Comparison of ENCODE assay signal across 2 cellular contexts in the genomic region with DNA sequence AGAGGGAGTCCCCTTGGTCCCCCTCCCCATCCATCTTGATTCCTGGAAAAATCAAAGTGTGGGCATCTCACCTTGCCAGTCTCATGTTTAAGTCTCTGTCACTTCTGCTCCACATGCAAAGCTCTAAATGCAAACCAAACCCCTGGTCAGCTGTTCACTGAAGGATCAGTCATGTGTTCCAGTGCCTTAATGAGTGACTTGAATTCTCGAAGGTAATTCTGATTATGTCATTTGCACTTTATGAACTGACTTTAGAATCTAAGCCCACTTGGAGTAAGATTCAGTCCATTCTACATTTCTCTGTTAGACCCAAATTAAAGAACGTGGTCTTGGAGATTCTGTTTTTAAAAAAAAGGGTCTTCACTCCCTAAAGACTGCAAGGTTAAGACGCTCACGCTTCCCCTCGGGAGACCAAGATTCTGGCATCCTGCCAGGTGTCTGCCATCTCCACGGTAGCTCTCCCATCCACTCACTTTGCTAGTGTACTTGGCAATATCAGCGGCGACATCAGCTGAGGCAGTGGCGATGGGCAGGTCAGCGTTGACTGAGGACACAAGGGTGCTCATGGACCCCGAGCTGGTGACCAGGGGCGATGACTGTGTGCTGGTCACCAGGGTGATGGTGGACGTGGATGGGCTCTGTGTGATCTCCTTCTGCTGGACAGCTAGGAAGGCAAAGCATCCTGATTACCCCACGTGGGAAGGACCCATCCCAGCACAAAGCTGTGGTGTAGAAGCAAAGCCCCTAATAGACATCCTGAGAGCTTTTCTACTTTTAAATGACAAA.
TF ChIP-seq lines count a peak whose summit lies in the region.

No MANE protein-coding gene starts in this region.

TF ChIP-seq in HepG2, 621 proteins besides CTCF, POLR2A, EP300 and RAD21 (continues in another document):
- TF ChIP-seq AGO2 (optimal IDR thresholded peaks at IDR 0.05; ENCODE audit: low read depth, low read length), result peak; percentile 62
- TF ChIP-seq, protein P1, sequence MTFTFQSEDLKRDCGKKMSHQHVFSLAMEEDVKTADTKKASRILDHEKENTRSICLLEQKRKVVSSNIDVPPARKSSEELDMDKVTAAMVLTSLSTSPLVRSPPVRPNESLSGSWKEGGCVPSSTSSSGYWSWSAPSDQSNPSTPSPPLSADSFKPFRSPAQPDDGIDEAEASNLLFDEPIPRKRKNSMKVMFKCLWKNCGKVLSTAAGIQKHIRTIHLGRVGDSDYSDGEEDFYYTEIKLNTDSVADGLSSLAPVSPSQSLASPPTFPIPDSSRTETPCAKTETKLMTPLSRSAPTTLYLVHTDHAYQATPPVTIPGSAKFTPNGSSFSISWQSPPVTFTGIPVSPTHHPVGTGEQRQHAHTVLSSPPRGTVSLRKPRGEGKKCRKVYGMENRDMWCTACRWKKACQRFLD (CRISPR knock-in tag; IDR thresholded peaks at IDR 0.05; ENCODE audit: borderline replicate concordance), result no peak
- no peak for TF ChIP-seq TAF1 (CRISPR knock-in tag; IDR thresholded peaks at IDR 0.05)
- TF ChIP-seq, protein P2, sequence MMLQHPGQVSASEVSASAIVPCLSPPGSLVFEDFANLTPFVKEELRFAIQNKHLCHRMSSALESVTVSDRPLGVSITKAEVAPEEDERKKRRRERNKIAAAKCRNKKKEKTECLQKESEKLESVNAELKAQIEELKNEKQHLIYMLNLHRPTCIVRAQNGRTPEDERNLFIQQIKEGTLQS (CRISPR knock-in tag; IDR thresholded peaks at IDR 0.05), result 0 out of 2 replicates have a peak, but pooled peaks have one; percentile 5
- TF ChIP-seq SIX4 (CRISPR knock-in tag; IDR thresholded peaks at IDR 0.05), result no peak
- TF ChIP-seq ATM (IDR thresholded peaks at IDR 0.05; ENCODE audit: borderline replicate concordance), result no peak
- no peak for TF ChIP-seq ZNF652 (CRISPR knock-in tag; IDR thresholded peaks at IDR 0.05; ENCODE audit: borderline replicate concordance, low read depth)
- TF ChIP-seq CHD2 (IDR thresholded peaks at IDR 0.05; ENCODE audit: low read depth, low read length), result 0 out of 2 replicates have a peak, but pooled peaks have one; percentile 18
- TF ChIP-seq, protein P3, sequence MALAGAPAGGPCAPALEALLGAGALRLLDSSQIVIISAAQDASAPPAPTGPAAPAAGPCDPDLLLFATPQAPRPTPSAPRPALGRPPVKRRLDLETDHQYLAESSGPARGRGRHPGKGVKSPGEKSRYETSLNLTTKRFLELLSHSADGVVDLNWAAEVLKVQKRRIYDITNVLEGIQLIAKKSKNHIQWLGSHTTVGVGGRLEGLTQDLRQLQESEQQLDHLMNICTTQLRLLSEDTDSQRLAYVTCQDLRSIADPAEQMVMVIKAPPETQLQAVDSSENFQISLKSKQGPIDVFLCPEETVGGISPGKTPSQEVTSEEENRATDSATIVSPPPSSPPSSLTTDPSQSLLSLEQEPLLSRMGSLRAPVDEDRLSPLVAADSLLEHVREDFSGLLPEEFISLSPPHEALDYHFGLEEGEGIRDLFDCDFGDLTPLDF (CRISPR knock-in tag; IDR thresholded peaks at IDR 0.05), result no peak
- no peak for TF ChIP-seq SAP130 (CRISPR knock-in tag; IDR thresholded peaks at IDR 0.05; ENCODE audit: low read depth)
- TF ChIP-seq, protein P4, sequence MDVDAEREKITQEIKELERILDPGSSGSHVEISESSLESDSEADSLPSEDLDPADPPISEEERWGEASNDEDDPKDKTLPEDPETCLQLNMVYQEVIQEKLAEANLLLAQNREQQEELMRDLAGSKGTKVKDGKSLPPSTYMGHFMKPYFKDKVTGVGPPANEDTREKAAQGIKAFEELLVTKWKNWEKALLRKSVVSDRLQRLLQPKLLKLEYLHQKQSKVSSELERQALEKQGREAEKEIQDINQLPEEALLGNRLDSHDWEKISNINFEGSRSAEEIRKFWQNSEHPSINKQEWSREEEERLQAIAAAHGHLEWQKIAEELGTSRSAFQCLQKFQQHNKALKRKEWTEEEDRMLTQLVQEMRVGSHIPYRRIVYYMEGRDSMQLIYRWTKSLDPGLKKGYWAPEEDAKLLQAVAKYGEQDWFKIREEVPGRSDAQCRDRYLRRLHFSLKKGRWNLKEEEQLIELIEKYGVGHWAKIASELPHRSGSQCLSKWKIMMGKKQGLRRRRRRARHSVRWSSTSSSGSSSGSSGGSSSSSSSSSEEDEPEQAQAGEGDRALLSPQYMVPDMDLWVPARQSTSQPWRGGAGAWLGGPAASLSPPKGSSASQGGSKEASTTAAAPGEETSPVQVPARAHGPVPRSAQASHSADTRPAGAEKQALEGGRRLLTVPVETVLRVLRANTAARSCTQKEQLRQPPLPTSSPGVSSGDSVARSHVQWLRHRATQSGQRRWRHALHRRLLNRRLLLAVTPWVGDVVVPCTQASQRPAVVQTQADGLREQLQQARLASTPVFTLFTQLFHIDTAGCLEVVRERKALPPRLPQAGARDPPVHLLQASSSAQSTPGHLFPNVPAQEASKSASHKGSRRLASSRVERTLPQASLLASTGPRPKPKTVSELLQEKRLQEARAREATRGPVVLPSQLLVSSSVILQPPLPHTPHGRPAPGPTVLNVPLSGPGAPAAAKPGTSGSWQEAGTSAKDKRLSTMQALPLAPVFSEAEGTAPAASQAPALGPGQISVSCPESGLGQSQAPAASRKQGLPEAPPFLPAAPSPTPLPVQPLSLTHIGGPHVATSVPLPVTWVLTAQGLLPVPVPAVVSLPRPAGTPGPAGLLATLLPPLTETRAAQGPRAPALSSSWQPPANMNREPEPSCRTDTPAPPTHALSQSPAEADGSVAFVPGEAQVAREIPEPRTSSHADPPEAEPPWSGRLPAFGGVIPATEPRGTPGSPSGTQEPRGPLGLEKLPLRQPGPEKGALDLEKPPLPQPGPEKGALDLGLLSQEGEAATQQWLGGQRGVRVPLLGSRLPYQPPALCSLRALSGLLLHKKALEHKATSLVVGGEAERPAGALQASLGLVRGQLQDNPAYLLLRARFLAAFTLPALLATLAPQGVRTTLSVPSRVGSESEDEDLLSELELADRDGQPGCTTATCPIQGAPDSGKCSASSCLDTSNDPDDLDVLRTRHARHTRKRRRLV (CRISPR knock-in tag; IDR thresholded peaks at IDR 0.05), result no peak
- TF ChIP-seq ZKSCAN5 (CRISPR knock-in tag; IDR thresholded peaks at IDR 0.05), result no peak
- TF ChIP-seq, protein P5, sequence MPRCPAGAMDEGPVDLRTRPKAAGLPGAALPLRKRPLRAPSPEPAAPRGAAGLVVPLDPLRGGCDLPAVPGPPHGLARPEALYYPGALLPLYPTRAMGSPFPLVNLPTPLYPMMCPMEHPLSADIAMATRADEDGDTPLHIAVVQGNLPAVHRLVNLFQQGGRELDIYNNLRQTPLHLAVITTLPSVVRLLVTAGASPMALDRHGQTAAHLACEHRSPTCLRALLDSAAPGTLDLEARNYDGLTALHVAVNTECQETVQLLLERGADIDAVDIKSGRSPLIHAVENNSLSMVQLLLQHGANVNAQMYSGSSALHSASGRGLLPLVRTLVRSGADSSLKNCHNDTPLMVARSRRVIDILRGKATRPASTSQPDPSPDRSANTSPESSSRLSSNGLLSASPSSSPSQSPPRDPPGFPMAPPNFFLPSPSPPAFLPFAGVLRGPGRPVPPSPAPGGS (CRISPR knock-in tag; IDR thresholded peaks at IDR 0.05), result no peak
- no peak for TF ChIP-seq BRCA1 (CRISPR knock-in tag; IDR thresholded peaks at IDR 0.05)

TF ChIP-seq in K562, 482 proteins besides CTCF, POLR2A, EP300 and RAD21 (continued from another document and continues in another):
- TF ChIP-seq, protein P6, sequence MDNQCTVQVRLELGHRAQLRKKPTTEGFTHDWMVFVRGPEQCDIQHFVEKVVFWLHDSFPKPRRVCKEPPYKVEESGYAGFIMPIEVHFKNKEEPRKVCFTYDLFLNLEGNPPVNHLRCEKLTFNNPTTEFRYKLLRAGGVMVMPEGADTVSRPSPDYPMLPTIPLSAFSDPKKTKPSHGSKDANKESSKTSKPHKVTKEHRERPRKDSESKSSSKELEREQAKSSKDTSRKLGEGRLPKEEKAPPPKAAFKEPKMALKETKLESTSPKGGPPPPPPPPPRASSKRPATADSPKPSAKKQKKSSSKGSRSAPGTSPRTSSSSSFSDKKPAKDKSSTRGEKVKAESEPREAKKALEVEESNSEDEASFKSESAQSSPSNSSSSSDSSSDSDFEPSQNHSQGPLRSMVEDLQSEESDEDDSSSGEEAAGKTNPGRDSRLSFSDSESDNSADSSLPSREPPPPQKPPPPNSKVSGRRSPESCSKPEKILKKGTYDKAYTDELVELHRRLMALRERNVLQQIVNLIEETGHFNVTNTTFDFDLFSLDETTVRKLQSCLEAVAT (IDR thresholded peaks at IDR 0.05), result no peak
- TF ChIP-seq NBN (IDR thresholded peaks at IDR 0.05; ENCODE audit: low read depth), result no peak
- TF ChIP-seq NFRKB (IDR thresholded peaks at IDR 0.05; ENCODE audit: low read depth), result no peak
- no peak for TF ChIP-seq KDM1A (IDR thresholded peaks at IDR 0.05)
- TF ChIP-seq NCOA2 (IDR thresholded peaks at IDR 0.05; ENCODE audit: partially characterized antibody in 2 of 2), result no peak
- TF ChIP-seq ERF (CRISPR knock-in tag; IDR thresholded peaks at IDR 0.05), result no peak
- no peak for TF ChIP-seq MAFG (tag; conservative IDR thresholded peaks at IDR 0.05)
- peak; percentile 96 for TF ChIP-seq NFIC (IDR thresholded peaks at IDR 0.05)
- no peak for TF ChIP-seq PHTF2 (CRISPR knock-in tag; IDR thresholded peaks at IDR 0.05)
- TF ChIP-seq ZNF282 (CRISPR knock-in tag; IDR thresholded peaks at IDR 0.05), result no peak
- TF ChIP-seq KLF10 (CRISPR knock-in tag; IDR thresholded peaks at IDR 0.05), result no peak
- no peak for TF ChIP-seq NFXL1 (CRISPR knock-in tag; IDR thresholded peaks at IDR 0.05)
- no peak for TF ChIP-seq MECOM (CRISPR knock-in tag; IDR thresholded peaks at IDR 0.05)
- no peak for TF ChIP-seq EWSR1 (IDR thresholded peaks at IDR 0.05; ENCODE audit: borderline replicate concordance, low read depth, partially characterized antibody)
- TF ChIP-seq ZNF121 (CRISPR knock-in tag; conservative IDR thresholded peaks at IDR 0.05), result no peak
- TF ChIP-seq SMAD1 (IDR thresholded peaks at IDR 0.05; ENCODE audit: low read depth, low read length, partially characterized antibody), result no peak
- TF ChIP-seq ZNF717 (CRISPR knock-in tag; IDR thresholded peaks at IDR 0.05), result no peak
- TF ChIP-seq ZNF24 (IDR thresholded peaks at IDR 0.05), result no peak
- TF ChIP-seq FOSL1 (tag; conservative IDR thresholded peaks at IDR 0.05), result no peak
- TF ChIP-seq NR2F6 (CRISPR knock-in tag; IDR thresholded peaks at IDR 0.05), result no peak
- no peak for TF ChIP-seq ZBTB8A (IDR thresholded peaks at IDR 0.05; ENCODE audit: partially characterized antibody)
- TF ChIP-seq, protein P7, sequence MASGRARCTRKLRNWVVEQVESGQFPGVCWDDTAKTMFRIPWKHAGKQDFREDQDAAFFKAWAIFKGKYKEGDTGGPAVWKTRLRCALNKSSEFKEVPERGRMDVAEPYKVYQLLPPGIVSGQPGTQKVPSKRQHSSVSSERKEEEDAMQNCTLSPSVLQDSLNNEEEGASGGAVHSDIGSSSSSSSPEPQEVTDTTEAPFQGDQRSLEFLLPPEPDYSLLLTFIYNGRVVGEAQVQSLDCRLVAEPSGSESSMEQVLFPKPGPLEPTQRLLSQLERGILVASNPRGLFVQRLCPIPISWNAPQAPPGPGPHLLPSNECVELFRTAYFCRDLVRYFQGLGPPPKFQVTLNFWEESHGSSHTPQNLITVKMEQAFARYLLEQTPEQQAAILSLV (tag; IDR thresholded peaks at IDR 0.05), result no peak
- TF ChIP-seq, protein P8, sequence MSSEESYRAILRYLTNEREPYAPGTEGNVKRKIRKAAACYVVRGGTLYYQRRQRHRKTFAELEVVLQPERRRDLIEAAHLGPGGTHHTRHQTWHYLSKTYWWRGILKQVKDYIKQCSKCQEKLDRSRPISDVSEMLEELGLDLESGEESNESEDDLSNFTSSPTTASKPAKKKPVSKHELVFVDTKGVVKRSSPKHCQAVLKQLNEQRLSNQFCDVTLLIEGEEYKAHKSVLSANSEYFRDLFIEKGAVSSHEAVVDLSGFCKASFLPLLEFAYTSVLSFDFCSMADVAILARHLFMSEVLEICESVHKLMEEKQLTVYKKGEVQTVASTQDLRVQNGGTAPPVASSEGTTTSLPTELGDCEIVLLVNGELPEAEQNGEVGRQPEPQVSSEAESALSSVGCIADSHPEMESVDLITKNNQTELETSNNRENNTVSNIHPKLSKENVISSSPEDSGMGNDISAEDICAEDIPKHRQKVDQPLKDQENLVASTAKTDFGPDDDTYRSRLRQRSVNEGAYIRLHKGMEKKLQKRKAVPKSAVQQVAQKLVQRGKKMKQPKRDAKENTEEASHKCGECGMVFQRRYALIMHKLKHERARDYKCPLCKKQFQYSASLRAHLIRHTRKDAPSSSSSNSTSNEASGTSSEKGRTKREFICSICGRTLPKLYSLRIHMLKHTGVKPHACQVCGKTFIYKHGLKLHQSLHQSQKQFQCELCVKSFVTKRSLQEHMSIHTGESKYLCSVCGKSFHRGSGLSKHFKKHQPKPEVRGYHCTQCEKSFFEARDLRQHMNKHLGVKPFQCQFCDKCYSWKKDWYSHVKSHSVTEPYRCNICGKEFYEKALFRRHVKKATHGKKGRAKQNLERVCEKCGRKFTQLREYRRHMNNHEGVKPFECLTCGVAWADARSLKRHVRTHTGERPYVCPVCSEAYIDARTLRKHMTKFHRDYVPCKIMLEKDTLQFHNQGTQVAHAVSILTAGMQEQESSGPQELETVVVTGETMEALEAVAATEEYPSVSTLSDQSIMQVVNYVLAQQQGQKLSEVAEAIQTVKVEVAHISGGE (CRISPR knock-in tag; IDR thresholded peaks at IDR 0.05), result peak in 1 of 3 experiments; percentile 88; a peak in 2 of 6 replicates
- no peak for TF ChIP-seq RBM15 (IDR thresholded peaks at IDR 0.05; ENCODE audit: insufficient read depth, low read length)
- TF ChIP-seq, protein P9, sequence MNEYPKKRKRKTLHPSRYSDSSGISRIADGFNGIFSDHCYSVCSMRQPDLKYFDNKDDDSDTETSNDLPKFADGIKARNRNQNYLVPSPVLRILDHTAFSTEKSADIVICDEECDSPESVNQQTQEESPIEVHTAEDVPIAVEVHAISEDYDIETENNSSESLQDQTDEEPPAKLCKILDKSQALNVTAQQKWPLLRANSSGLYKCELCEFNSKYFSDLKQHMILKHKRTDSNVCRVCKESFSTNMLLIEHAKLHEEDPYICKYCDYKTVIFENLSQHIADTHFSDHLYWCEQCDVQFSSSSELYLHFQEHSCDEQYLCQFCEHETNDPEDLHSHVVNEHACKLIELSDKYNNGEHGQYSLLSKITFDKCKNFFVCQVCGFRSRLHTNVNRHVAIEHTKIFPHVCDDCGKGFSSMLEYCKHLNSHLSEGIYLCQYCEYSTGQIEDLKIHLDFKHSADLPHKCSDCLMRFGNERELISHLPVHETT (CRISPR knock-in tag; conservative IDR thresholded peaks at IDR 0.05 in 1 of 2, IDR thresholded peaks at IDR 0.05 in 1 of 2), result no peak
- TF ChIP-seq, protein P10, sequence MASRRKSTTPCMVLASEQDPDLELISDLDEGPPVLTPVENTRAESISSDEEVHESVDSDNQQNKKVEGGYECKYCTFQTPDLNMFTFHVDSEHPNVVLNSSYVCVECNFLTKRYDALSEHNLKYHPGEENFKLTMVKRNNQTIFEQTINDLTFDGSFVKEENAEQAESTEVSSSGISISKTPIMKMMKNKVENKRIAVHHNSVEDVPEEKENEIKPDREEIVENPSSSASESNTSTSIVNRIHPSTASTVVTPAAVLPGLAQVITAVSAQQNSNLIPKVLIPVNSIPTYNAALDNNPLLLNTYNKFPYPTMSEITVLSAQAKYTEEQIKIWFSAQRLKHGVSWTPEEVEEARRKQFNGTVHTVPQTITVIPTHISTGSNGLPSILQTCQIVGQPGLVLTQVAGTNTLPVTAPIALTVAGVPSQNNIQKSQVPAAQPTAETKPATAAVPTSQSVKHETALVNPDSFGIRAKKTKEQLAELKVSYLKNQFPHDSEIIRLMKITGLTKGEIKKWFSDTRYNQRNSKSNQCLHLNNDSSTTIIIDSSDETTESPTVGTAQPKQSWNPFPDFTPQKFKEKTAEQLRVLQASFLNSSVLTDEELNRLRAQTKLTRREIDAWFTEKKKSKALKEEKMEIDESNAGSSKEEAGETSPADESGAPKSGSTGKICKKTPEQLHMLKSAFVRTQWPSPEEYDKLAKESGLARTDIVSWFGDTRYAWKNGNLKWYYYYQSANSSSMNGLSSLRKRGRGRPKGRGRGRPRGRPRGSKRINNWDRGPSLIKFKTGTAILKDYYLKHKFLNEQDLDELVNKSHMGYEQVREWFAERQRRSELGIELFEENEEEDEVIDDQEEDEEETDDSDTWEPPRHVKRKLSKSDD (conservative IDR thresholded peaks at IDR 0.05; ENCODE audit: low read length), result no peak
- TF ChIP-seq POLR2AphosphoS5 (IDR thresholded peaks at IDR 0.05; ENCODE audit: control insufficient read depth, insufficient read depth, low read depth, low read length), result peak; percentile 4; the same call in 1 of the 2 replicates
- TF ChIP-seq NCOA6 (IDR thresholded peaks at IDR 0.05), result no peak
